23 cellular contexts compared by ENCODE assay signal in the genomic region with DNA sequence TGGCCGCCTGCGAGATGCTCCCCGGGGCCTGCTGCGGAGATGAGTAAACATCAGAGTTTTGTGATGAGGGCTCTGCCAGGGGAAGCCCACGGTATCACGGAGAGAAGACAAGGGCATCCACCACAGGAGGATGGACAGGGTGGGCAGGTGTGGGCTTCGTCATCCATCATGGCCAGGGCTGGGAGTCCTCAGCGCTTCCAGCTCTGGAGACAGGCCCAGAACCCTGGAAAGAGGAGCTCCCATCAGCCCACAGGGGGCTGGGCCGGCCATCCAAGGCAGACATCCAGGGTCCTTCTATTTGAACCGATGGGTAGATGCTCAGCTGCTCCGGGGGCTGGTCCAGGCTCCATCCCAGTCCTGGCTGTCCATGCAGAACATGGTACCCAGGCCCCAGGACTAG. TPM values are rescaled to one million over a fixed set of nuclear protein-coding genes. Genes with fewer than 3 reads are reported as not detected.
A peak's percentile ranks its signal among the peaks of the same experiment; 100 is the strongest.
DNase-seq lines count a peak whose midpoint lies in the region; ATAC-seq and TF ChIP-seq lines count a peak whose summit lies in the region.
"Had no signal": no experiment of that assay in that cellular context is flagged by ENCODE, and none has a peak within 500 bp of the region (broad histone marks: within the 10 kb centered on the region; RNA-seq: fewer than 3 reads in every experiment).

No MANE protein-coding gene starts in this region.

- H4K8ac ChIP-seq in neuronal stem cell (ENCODE audit: low read depth, low read length), result no peak overlapping the region

- WGBS in neuronal stem cell (ENCODE audit: extremely low coverage in 2 of 2, insufficient read length in 2 of 2, insufficient replicate concordance in 1 of 2), 2 donors, result no CpG with 5 or more reads among the region's 11 CpGs
- WGBS in aorta, 2 donors, result 83 to 84% methylated on average over 11 of the region's 11 CpGs

- ATAC-seq in Right ventricle myocardium superior (ENCODE audit: poor library complexity) (no peak), aorta (ENCODE audit: low FRiP score) (no peak), GM19328 (IDR thresholded peaks at IDR 0.05; ENCODE audit: unreplicated experiment) (no peak)
- ATAC-seq: A549 had no signal

- H2AFZ ChIP-seq in neuronal stem cell (ENCODE audit: low read length), result no peak overlapping the region

- H3K4me1 ChIP-seq in left ventricle myocardium inferior, result peaks cover 30% of the 10 kb centered on the region
- H3K4me1 ChIP-seq in neuronal stem cell (ENCODE audit: control insufficient read depth in 2 of 2, insufficient read depth in 1 of 2, low read depth in 1 of 2, low read length in 2 of 2), result peaks cover 0 to 36% of the 10 kb centered on the region in 2 donors
- H3K4me1 ChIP-seq in aorta (ENCODE audit: control insufficient read depth in 1 of 2, insufficient read depth in 2 of 2, low read length in 2 of 2), result no peaks in the 10 kb centered on the region
- H3K4me1 ChIP-seq: A549, HAP-1 had no signal

- no peak overlapping the region for H3K9ac ChIP-seq in neuronal stem cell (ENCODE audit: low read depth, low read length, poor library complexity)
- H3K9ac ChIP-seq: BLaER1 treated with 17β-estradiol and CSF1 and Interleukin-3, amounts not matched to agents 10 nM and 100 nM had no signal

- H3K4me1 Mint-ChIP-seq in chondrocyte (ENCODE audit: low read depth) (no peaks in the 10 kb centered on the region), nephron progenitor cell (peaks cover 90% of the 10 kb centered on the region)
- H3K4me1 Mint-ChIP-seq: CD8-positive, alpha-beta memory T cell had no signal

- H2AK5ac ChIP-seq in neuronal stem cell (ENCODE audit: low read depth, low read length), result peak overlapping the region; percentile 97

- H3K14ac ChIP-seq in neuronal stem cell (ENCODE audit: low read length), result no peak overlapping the region

- peak; percentile 20 for DNase-seq in Right ventricle myocardium superior
- no peak for DNase-seq in left ventricle myocardium inferior
- peak; percentile 66 for DNase-seq in chondrocyte (ENCODE audit: low spot score)
- no peak for DNase-seq in neuronal stem cell (ENCODE audit: low spot score)
- peak; percentile 19 to 57 for DNase-seq in aorta
- DNase-seq in nephron progenitor cell, result no peak
- DNase-seq: 8988T; ACHN; AML-193; BE2C; CD4-positive, alpha-beta T cell; CD8-positive, alpha-beta memory T cell; DMS53; DMS79 treated with DMSO at 0.1 percent for 48 hours; GF-D8; GOT3 had no signal

- H3K27ac ChIP-seq in left ventricle myocardium inferior (replicated peaks) (no peak overlapping the region), neuronal stem cell (replicated peaks; ENCODE audit: low read length) (no peak overlapping the region), aorta (ENCODE audit: low read depth in 1 of 2, low read length in 2 of 2) (no peak overlapping the region)
- H3K27ac ChIP-seq: A549; BLaER1 treated with 17β-estradiol and CSF1 and Interleukin-3, amounts not matched to agents 10 nM and 100 nM had no signal

- no peak overlapping the region for H3K23ac ChIP-seq in neuronal stem cell (ENCODE audit: low read depth, low read length, poor library complexity)

- H3K9me3 ChIP-seq in left ventricle myocardium inferior (replicated peaks) (no peaks in the 10 kb centered on the region), neuronal stem cell (replicated peaks in 1 of 2; ENCODE audit: control insufficient read depth in 2 of 2, insufficient read depth in 1 of 2, low read depth in 1 of 2, low read length in 2 of 2) (no peaks in the 10 kb centered on the region), aorta (ENCODE audit: control insufficient read depth, low read length) (no peaks in the 10 kb centered on the region)
- H3K9me3 ChIP-seq: A549; BE2C; BLaER1 treated with 17β-estradiol and CSF1 and Interleukin-3, amounts not matched to agents 10 nM and 100 nM had no signal

- H2BK5ac ChIP-seq in neuronal stem cell (ENCODE audit: low read length), result peak overlapping the region; percentile 26

- peak overlapping the region; percentile 66 for H3K18ac ChIP-seq in neuronal stem cell (ENCODE audit: low read length)

- peaks cover 56% of the 10 kb centered on the region for H3K27me3 Mint-ChIP-seq in chondrocyte (ENCODE audit: low read depth)
- peaks cover 11% of the 10 kb centered on the region for H3K27me3 Mint-ChIP-seq in nephron progenitor cell (ENCODE audit: low read depth, poor library complexity)
- H3K27me3 Mint-ChIP-seq: CD4-positive, alpha-beta T cell had no signal

- no peak for TF ChIP-seq CTCF in left ventricle myocardium inferior (IDR thresholded peaks at IDR 0.05; ENCODE audit: borderline replicate concordance)
- TF ChIP-seq CTCF in chondrocyte (IDR thresholded peaks at IDR 0.05), result no peak
- TF ChIP-seq CTCF in nephron progenitor cell (IDR thresholded peaks at IDR 0.05), result no peak

- intact Hi-C loops in Right ventricle myocardium superior (cut with DNase I) (no loop called here), left ventricle myocardium inferior (cut with micrococcal nuclease) (no loop called here), aorta (cut with DNase I) (no loop called here)

- H3K4me3 ChIP-seq in left ventricle myocardium inferior (no peak overlapping the region), neuronal stem cell (ENCODE audit: low read length in 2 of 2) (no peak overlapping the region), aorta (ENCODE audit: low read length in 2 of 2) (no peak overlapping the region)
- H3K4me3 ChIP-seq: A549; BLaER1 treated with 17β-estradiol and CSF1 and Interleukin-3, amounts not matched to agents 10 nM and 100 nM; HAP-1 had no signal

- peak overlapping the region; percentile 12 for H2BK120ac ChIP-seq in neuronal stem cell (ENCODE audit: low read depth, low read length)

- H3K36me3 ChIP-seq in left ventricle myocardium inferior (no peaks in the 10 kb centered on the region), neuronal stem cell (replicated peaks in 1 of 2; ENCODE audit: control insufficient read depth in 2 of 2, insufficient read depth in 2 of 2, low read length in 2 of 2) (no peaks in the 10 kb centered on the region), aorta (ENCODE audit: control insufficient read depth in 1 of 2, insufficient read depth in 2 of 2, low read length in 1 of 2) (no peaks in the 10 kb centered on the region)
- H3K36me3 ChIP-seq: BE2C; BLaER1 treated with 17β-estradiol and CSF1 and Interleukin-3, amounts not matched to agents 10 nM and 100 nM; HAP-1 had no signal

- peak overlapping the region; percentile 87 for H2BK15ac ChIP-seq in neuronal stem cell (ENCODE audit: low read length)

- H3K27ac Mint-ChIP-seq in chondrocyte (ENCODE audit: unreplicated experiment) (no peak overlapping the region), nephron progenitor cell (no peak overlapping the region)
- H3K27ac Mint-ChIP-seq: CD4-positive, alpha-beta T cell; CD8-positive, alpha-beta memory T cell had no signal

- H3K4me3 Mint-ChIP-seq in chondrocyte (ENCODE audit: unreplicated experiment), result no peak overlapping the region
- H3K4me3 Mint-ChIP-seq in nephron progenitor cell, result no peak overlapping the region
- H3K4me3 Mint-ChIP-seq: CD4-positive, alpha-beta T cell had no signal

- H3K9me3 Mint-ChIP-seq in chondrocyte (ENCODE audit: low read depth) (no peaks in the 10 kb centered on the region), nephron progenitor cell (no peaks in the 10 kb centered on the region)
- H3K9me3 Mint-ChIP-seq: CD4-positive, alpha-beta T cell; CD8-positive, alpha-beta memory T cell had no signal

- H3K27me3 ChIP-seq in left ventricle myocardium inferior (ENCODE audit: low read depth), result peaks cover 92% of the 10 kb centered on the region
- H3K27me3 ChIP-seq in neuronal stem cell (ENCODE audit: control insufficient read depth in 3 of 3, insufficient read depth in 3 of 3, low read depth in 1 of 3, low read length in 3 of 3), result peaks cover 0 to 48% (median 0%) of the 10 kb centered on the region in 3 experiments
- no peaks in the 10 kb centered on the region for H3K27me3 ChIP-seq in aorta (ENCODE audit: control insufficient read depth in 1 of 2, insufficient read depth in 2 of 2, low read length in 1 of 2)
- H3K27me3 ChIP-seq: BE2C had no signal

- H3K36me3 Mint-ChIP-seq in chondrocyte (ENCODE audit: low read depth), result no peaks in the 10 kb centered on the region
- H3K36me3 Mint-ChIP-seq in nephron progenitor cell (ENCODE audit: low read depth), result no peaks in the 10 kb centered on the region
- H3K36me3 Mint-ChIP-seq: CD8-positive, alpha-beta memory T cell had no signal

- H3K4me2 ChIP-seq in neuronal stem cell (ENCODE audit: insufficient read depth, low read length, poor library complexity, severe bottlenecking), result no peak overlapping the region
- H3K4me2 ChIP-seq: A549; BLaER1 treated with 17β-estradiol and CSF1 and Interleukin-3, amounts not matched to agents 10 nM and 100 nM had no signal

- H3K79me1 ChIP-seq in neuronal stem cell (ENCODE audit: low read depth, low read length), result no peaks in the 10 kb centered on the region

- no peak overlapping the region for H4K91ac ChIP-seq in neuronal stem cell (ENCODE audit: low read depth, low read length, poor library complexity)

- no peak overlapping the region for H2BK12ac ChIP-seq in neuronal stem cell (ENCODE audit: low read length)

- H3K4ac ChIP-seq in neuronal stem cell (ENCODE audit: low read length), result no peak overlapping the region

RNA-seq across cellular contexts. Expression of gene FCN1, which starts 22.1 kb away (rescaled TPM):
- total RNA-seq in Right ventricle myocardium superior (4.0 TPM), left ventricle myocardium inferior (2.9 TPM), chondrocyte (not detected in 3 replicates), aorta (10 to 100 TPM; 10.0 to 14.4 TPM)
- not detected for polyA plus RNA-seq in neuronal stem cell (2013, experiment 1 of 2)
- not detected for polyA plus RNA-seq in neuronal stem cell (2013, experiment 2 of 2)
- polyA plus RNA-seq in aorta, result 1 to 10 TPM in 1 of 2 donors, under 1 TPM in 1; 0.97 to 2.0 TPM
- total RNA-seq: Daoy, G401 had no signal
- polyA plus RNA-seq: A549; CD8-positive, alpha-beta memory T cell had no signal

RNA-seq across cellular contexts. Expression of gene FCN2, which starts 59.2 kb away (rescaled TPM):
- total RNA-seq in Right ventricle myocardium superior (0.30 TPM), left ventricle myocardium inferior (not detected), chondrocyte (not detected in 3 replicates), aorta (under 1 TPM in 1 of 2 donors, not detected in 1; 0.32 TPM)
- not detected for polyA plus RNA-seq in neuronal stem cell (2013, experiment 1 of 2)
- polyA plus RNA-seq in neuronal stem cell (2013, experiment 2 of 2), result not detected
- not detected for polyA plus RNA-seq in aorta
- total RNA-seq: CD4-positive, alpha-beta T cell; CD8-positive, alpha-beta memory T cell; Daoy; G401 had no signal
- polyA plus RNA-seq: A549; CD14-positive monocyte; CD8-positive, alpha-beta memory T cell had no signal

Comparison
In these comparisons a context has a peak if more than half of its experiments do, and no peak if none do; other contexts are left out.
1. DNase-seq: peak in Right ventricle myocardium superior (single experiment), chondrocyte (single experiment) and aorta (2 of 2); none in left ventricle myocardium inferior (single experiment), neuronal stem cell (single experiment) and nephron progenitor cell (single experiment).